ENCODE assay signal across 1 cellular context in genomic region chr15:74892931-74893330, GRCh38.
TF ChIP-seq lines count a peak whose summit lies in the region.

No MANE protein-coding gene starts in this region.

TF ChIP-seq in GM23338, 12 proteins besides CTCF, POLR2A, EP300 and RAD21:
- TF ChIP-seq EZH2 (IDR thresholded peaks at IDR 0.05; ENCODE audit: low read depth, unreplicated experiment): no peak
- TF ChIP-seq ZNF462 (CRISPR knock-in tag; IDR thresholded peaks at IDR 0.05): no peak
- no peak for TF ChIP-seq EZH2phosphoT487 (IDR thresholded peaks at IDR 0.05; ENCODE audit: unreplicated experiment)
- no peak for TF ChIP-seq ZNF331 (CRISPR knock-in tag; IDR thresholded peaks at IDR 0.05; ENCODE audit: low read depth)
- no peak for TF ChIP-seq JUNB (IDR thresholded peaks at IDR 0.05; ENCODE audit: unreplicated experiment)
- no peak for TF ChIP-seq NANOG (IDR thresholded peaks at IDR 0.05; ENCODE audit: borderline replicate concordance)
- TF ChIP-seq REST (IDR thresholded peaks at IDR 0.05; ENCODE audit: unreplicated experiment): no peak
- TF ChIP-seq ETS1 (IDR thresholded peaks at IDR 0.05): no peak
- TF ChIP-seq CREB1 (CRISPR knock-in tag; IDR thresholded peaks at IDR 0.05; ENCODE audit: low read depth): no peak
- no peak for TF ChIP-seq STAT1 (IDR thresholded peaks at IDR 0.05; ENCODE audit: unreplicated experiment)
- no peak for TF ChIP-seq POLR2AphosphoS5 (IDR thresholded peaks at IDR 0.05; ENCODE audit: low read depth)
- TF ChIP-seq ZNF114 (CRISPR knock-in tag; IDR thresholded peaks at IDR 0.05): no peak
TF ChIP-seq in GM23338: peak in this region for 0.
